Comparison of ENCODE assay signal across 1 cellular context in the genomic region with DNA sequence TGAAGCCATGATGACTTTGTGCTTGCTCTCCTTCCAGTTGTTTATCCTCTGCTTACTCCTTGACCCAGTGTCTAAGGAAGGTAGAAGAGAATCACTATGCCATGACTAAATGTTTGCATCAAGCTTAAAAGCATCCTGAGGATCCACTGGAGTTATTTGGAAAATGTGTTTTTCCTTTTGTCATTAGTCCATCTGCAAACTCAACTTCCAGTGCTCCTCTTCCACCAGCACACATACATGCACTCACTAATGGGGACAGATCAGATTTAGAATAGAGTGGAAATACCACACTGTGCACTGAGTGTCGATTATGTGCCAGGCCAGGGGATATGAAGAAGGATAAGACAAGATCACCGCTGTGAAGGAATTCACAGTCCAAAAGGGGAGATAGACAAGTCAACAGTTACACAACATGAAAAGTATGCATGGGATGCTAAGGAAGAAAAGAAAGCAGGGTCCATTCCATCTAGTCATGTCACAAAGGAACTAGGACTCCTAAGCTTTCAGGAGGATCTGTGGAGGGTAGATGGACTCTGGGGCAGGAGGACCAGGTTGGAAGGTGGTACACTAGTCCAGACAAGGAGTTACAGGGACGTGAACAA.
TF ChIP-seq lines count a peak whose summit lies in the region.

No MANE protein-coding gene starts in this region.

TF ChIP-seq in WTC11, 78 proteins besides CTCF, POLR2A, EP300 and RAD21 (continued from another document):
- TF ChIP-seq ZNF423 (CRISPR knock-in tag; IDR thresholded peaks at IDR 0.05) (no peak), ZNF396 (CRISPR knock-in tag; IDR thresholded peaks at IDR 0.05; ENCODE audit: borderline replicate concordance) (no peak), CREM (CRISPR knock-in tag; IDR thresholded peaks at IDR 0.05) (no peak), ATF3 (CRISPR knock-in tag; conservative IDR thresholded peaks at IDR 0.05) (no peak), MXD4 (CRISPR knock-in tag; IDR thresholded peaks at IDR 0.05; ENCODE audit: borderline replicate concordance) (no peak), EMX1 (CRISPR knock-in tag; IDR thresholded peaks at IDR 0.05) (no peak)
